28 cellular contexts compared by ENCODE assay signal in the genomic region with DNA sequence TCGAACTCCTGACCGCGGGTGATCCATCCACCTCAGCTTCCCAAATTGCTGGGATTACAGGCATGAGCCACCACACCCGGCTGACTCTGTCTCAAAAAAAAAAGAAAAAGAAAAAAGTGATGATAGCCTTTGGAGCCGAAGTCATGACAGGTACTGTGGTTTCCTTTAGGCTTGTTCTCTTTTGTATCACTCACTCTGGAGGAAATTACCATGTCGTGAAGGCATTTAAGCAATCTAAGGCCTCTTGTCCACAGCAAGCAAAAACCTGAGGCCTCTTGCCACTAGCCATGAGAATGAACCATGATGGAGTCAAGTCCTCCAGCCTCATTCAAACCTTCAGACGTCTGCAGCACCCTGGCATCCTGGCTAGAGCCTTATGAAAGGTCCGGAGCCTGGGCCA.
A peak's percentile ranks its signal among the peaks of the same experiment; 100 is the strongest.
DNase-seq lines count a peak whose midpoint lies in the region; ATAC-seq, FAIRE-seq and TF ChIP-seq lines count a peak whose summit lies in the region.
"Had no signal": no experiment of that assay in that cellular context is flagged by ENCODE, and none has a peak within 500 bp of the region (broad histone marks: within the 10 kb centered on the region; RNA-seq: fewer than 3 reads in every experiment).

No MANE protein-coding gene starts in this region.

- peaks cover 3% of the 10 kb centered on the region for H3K27me3 ChIP-seq in bronchial epithelial cell (ENCODE audit: control insufficient read depth, insufficient read depth, low read length)
- peaks cover 14% of the 10 kb centered on the region for H3K27me3 ChIP-seq in foreskin keratinocyte
- H3K27me3 ChIP-seq: BE2C, BLaER1 had no signal

- intact Hi-C loops in activated CD4-positive, alpha-beta T cell treated with anti-CD3 and anti-CD28 coated beads for 36 hours (cut with DNase I, micrococcal nuclease) = no loop called here

- no peak overlapping the region for H3K4me3 Mint-ChIP-seq in stimulated activated effector memory CD8-positive, alpha-beta T cell treated with anti-CD3 and anti-CD28 coated beads, Interleukin-12 subunit alpha, Interleukin-12 subunit beta, amount 100 ng/mL, for 72 hours
- no peak overlapping the region for H3K4me3 Mint-ChIP-seq in activated CD4-positive, alpha-beta T cell treated with anti-CD3 and anti-CD28 coated beads for 36 hours
- H3K4me3 Mint-ChIP-seq: CD14-positive monocyte; CD4-positive, alpha-beta memory T cell; CD4-positive, CD25-positive, alpha-beta regulatory T cell; CD8-positive, alpha-beta memory T cell had no signal

- H3K4me3 ChIP-seq in bronchial epithelial cell (ENCODE audit: low read depth, low read length) (no peak overlapping the region), epithelial cell of esophagus (ENCODE audit: low read length) (no peak overlapping the region)
- H3K4me3 ChIP-seq: BLaER1 had no signal

- no peaks in the 10 kb centered on the region for H3K36me3 Mint-ChIP-seq in stimulated activated effector memory CD8-positive, alpha-beta T cell treated with anti-CD3 and anti-CD28 coated beads, Interleukin-12 subunit alpha, Interleukin-12 subunit beta, amount 100 ng/mL, for 72 hours
- H3K36me3 Mint-ChIP-seq in activated CD4-positive, alpha-beta T cell treated with anti-CD3 and anti-CD28 coated beads for 36 hours (ENCODE audit: low read depth) = no peaks in the 10 kb centered on the region
- H3K36me3 Mint-ChIP-seq: CD14-positive monocyte; CD4-positive, alpha-beta memory T cell; CD4-positive, CD25-positive, alpha-beta regulatory T cell; CD8-positive, alpha-beta memory T cell had no signal

- no peaks in the 10 kb centered on the region for H3K36me3 ChIP-seq in bronchial epithelial cell (ENCODE audit: control insufficient read depth, insufficient read depth, low read length)
- H3K36me3 ChIP-seq: BE2C, BLaER1 had no signal

- TF ChIP-seq CTCF in bronchial epithelial cell (IDR thresholded peaks at IDR 0.05; ENCODE audit: insufficient read depth, low read length, severe bottlenecking) (no peak), epithelial cell of esophagus (IDR thresholded peaks at IDR 0.05; ENCODE audit: insufficient read depth, low read depth, low read length, missing control alignments) (no peak), foreskin keratinocyte (conservative IDR thresholded peaks at IDR 0.05) (no peak)

- ATAC-seq in foreskin keratinocyte = no peak
- ATAC-seq in stimulated activated effector memory CD8-positive, alpha-beta T cell treated with anti-CD3 and anti-CD28 coated beads, Interleukin-12 subunit alpha, Interleukin-12 subunit beta, amount 100 ng/mL, for 72 hours = peak; percentile 47
- no peak for ATAC-seq in activated CD4-positive, alpha-beta T cell treated with anti-CD3 and anti-CD28 coated beads for 36 hours

- no peak overlapping the region for H3K27ac ChIP-seq in foreskin keratinocyte
- H3K27ac ChIP-seq: BLaER1 had no signal

- H3K27ac Mint-ChIP-seq in stimulated activated effector memory CD8-positive, alpha-beta T cell treated with anti-CD3 and anti-CD28 coated beads, Interleukin-12 subunit alpha, Interleukin-12 subunit beta, amount 100 ng/mL, for 72 hours = no peak overlapping the region
- H3K27ac Mint-ChIP-seq in activated CD4-positive, alpha-beta T cell treated with anti-CD3 and anti-CD28 coated beads for 36 hours = no peak overlapping the region
- H3K27ac Mint-ChIP-seq: CD14-positive monocyte; CD4-positive, alpha-beta memory T cell; CD4-positive, CD25-positive, alpha-beta regulatory T cell; CD8-positive, alpha-beta memory T cell had no signal

- no peak for FAIRE-seq in bronchial epithelial cell (lab: Jason Lieb, UNC)
- FAIRE-seq: A204.1, G401.6, GM12891, GM19239 had no signal

- peak; percentile 81 for DNase-seq in bronchial epithelial cell (ENCODE audit: low read depth)
- DNase-seq in epithelial cell of esophagus (ENCODE audit: low read depth) = peak; percentile 64
- peak; percentile 77 to 87 for DNase-seq in foreskin keratinocyte
- no peak for DNase-seq in stimulated activated effector memory CD8-positive, alpha-beta T cell treated with anti-CD3 and anti-CD28 coated beads, Interleukin-12 subunit alpha, Interleukin-12 subunit beta, amount 100 ng/mL, for 72 hours (ENCODE audit: low spot score in 2 of 2)
- no peak for DNase-seq in dermis blood vessel endothelial cell
- DNase-seq in activated CD4-positive, alpha-beta T cell treated with anti-CD3 and anti-CD28 coated beads for 36 hours = no peak
- DNase-seq in cortex of kidney (lab: John Stamatoyannopoulos, UW) = no peak
- DNase-seq: 8988T; ACHN; BE2C; C1 segment of cervical spinal cord; CD4-positive, alpha-beta memory T cell; CD4-positive, CD25-positive, alpha-beta regulatory T cell; CD8-positive, alpha-beta memory T cell; COR-L47; DMS 273 treated with DMSO at 0.1 percent for 48 hours; DMS153; DMS53; DMS79; DND-41; EL; GF-D8 had no signal

- CTCF ChIA-PET in activated CD4-positive, alpha-beta T cell treated with anti-CD3 and anti-CD28 coated beads for 36 hours (lab: Charles Lee) = interaction anchor here (0.9 to 3.4 kb wide), 5 partner anchors 8 to 35 kb away, joined by 3 to 25 read pairs (median 4); no protein-coding TSS in a partner anchor

- no peaks in the 10 kb centered on the region for H3K9me3 Mint-ChIP-seq in stimulated activated effector memory CD8-positive, alpha-beta T cell treated with anti-CD3 and anti-CD28 coated beads, Interleukin-12 subunit alpha, Interleukin-12 subunit beta, amount 100 ng/mL, for 72 hours
- H3K9me3 Mint-ChIP-seq in activated CD4-positive, alpha-beta T cell treated with anti-CD3 and anti-CD28 coated beads for 36 hours (ENCODE audit: low read depth) = no peaks in the 10 kb centered on the region
- H3K9me3 Mint-ChIP-seq: CD14-positive monocyte; CD4-positive, alpha-beta memory T cell; CD4-positive, CD25-positive, alpha-beta regulatory T cell; CD8-positive, alpha-beta memory T cell had no signal

- no peaks in the 10 kb centered on the region for H3K4me1 ChIP-seq in foreskin keratinocyte
- H3K4me1 ChIP-seq: BLaER1 had no signal

- peaks cover 3% of the 10 kb centered on the region for H3K27me3 Mint-ChIP-seq in activated CD4-positive, alpha-beta T cell treated with anti-CD3 and anti-CD28 coated beads for 36 hours

- H3K4me1 Mint-ChIP-seq in stimulated activated effector memory CD8-positive, alpha-beta T cell treated with anti-CD3 and anti-CD28 coated beads, Interleukin-12 subunit alpha, Interleukin-12 subunit beta, amount 100 ng/mL, for 72 hours = no peaks in the 10 kb centered on the region
- H3K4me1 Mint-ChIP-seq in activated CD4-positive, alpha-beta T cell treated with anti-CD3 and anti-CD28 coated beads for 36 hours = no peaks in the 10 kb centered on the region
- H3K4me1 Mint-ChIP-seq: CD4-positive, alpha-beta memory T cell; CD4-positive, CD25-positive, alpha-beta regulatory T cell; CD8-positive, alpha-beta memory T cell had no signal

- POLR2A ChIA-PET in activated CD4-positive, alpha-beta T cell treated with anti-CD3 and anti-CD28 coated beads for 36 hours (lab: Charles Lee) = no interaction called here

Comparison
In these comparisons a context has a peak if more than half of its experiments do, and no peak if none do; other contexts are left out.
1. DNase-seq: peak in bronchial epithelial cell (single experiment), epithelial cell of esophagus (single experiment) and foreskin keratinocyte (2 of 2); none in stimulated activated effector memory CD8-positive, alpha-beta T cell treated with anti-CD3 and anti-CD28 coated beads, Interleukin-12 subunit alpha, Interleukin-12 subunit beta, amount 100 ng/mL, for 72 hours (0 of 2), dermis blood vessel endothelial cell (single experiment), activated CD4-positive, alpha-beta T cell treated with anti-CD3 and anti-CD28 coated beads for 36 hours (single experiment) and cortex of kidney (single experiment).